Comparison of ENCODE assay signal across 36 cellular contexts in the genomic region with DNA sequence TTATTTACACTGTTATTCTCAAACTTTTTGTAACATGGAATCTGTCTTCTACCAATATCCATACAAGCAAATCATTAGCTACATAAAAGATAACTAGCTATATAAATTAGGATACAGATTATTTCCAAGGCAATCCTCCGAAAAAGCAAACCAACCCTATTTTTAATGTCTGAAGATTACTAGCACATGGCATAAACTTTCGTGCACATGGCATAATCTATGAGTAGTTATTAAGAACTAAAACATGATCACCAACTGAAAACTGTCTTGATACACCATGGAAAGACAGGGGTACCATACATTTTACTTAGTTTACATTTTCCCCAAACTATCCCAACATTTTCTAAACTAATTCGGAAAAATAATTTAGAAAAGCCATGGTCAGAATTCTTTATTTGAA. TPM values are rescaled to one million over a fixed set of nuclear protein-coding genes. Genes with fewer than 3 reads are reported as not detected.
"Had no signal": no experiment of that assay in that cellular context is flagged by ENCODE, and none has a peak within 500 bp of the region (broad histone marks: within the 10 kb centered on the region; RNA-seq: fewer than 3 reads in every experiment).

No MANE protein-coding gene starts in this region.

- H3K36me3 ChIP-seq: MG63 had no signal

- H3K27me3 ChIP-seq: MG63 had no signal

- H3K9me3 ChIP-seq: MG63 had no signal

- H3K4me3 ChIP-seq: MG63 had no signal

- DNase-seq: Karpas-422, Kasumi-1, MG63, MM.1S, MV-4-11, NCI-H1048, NCI-H1092, NCI-H1092 treated with DMSO at 0.1 percent for 48 hours, NCI-H1105, NCI-H1105 treated with DMSO at 0.1 percent for 48 hours, NCI-H1417, NCI-H1417 treated with DMSO at 0.1 percent for 48 hours, NCI-H1436, NCI-H1436 treated with DMSO at 0.1 percent for 48 hours, NCI-H146, NCI-H1694, NCI-H1694 treated with DMSO at 0.1 percent for 48 hours, NCI-H187, NCI-H187 treated with DMSO at 0.1 percent for 48 hours, NCI-H1930, NCI-H2029, NCI-H2029 treated with DMSO at 0.1 percent for 48 hours, NCI-H2081, NCI-H2081 treated with DMSO at 0.1 percent for 48 hours, NCI-H2107, NCI-H2171, NCI-H2171 treated with DMSO at 0.1 percent for 48 hours, NCI-H2227 treated with DMSO at 0.1 percent for 48 hours, NCI-H226, NCI-H345, NCI-H446, NCI-H446 treated with DMSO at 0.1 percent for 48 hours, NCI-H510A, NCI-H510A treated with DMSO at 0.1 percent for 48 hours, NCI-H524 had no signal

RNA-seq across cellular contexts. Expression of gene CYP39A1, which starts 54.4 kb away (rescaled TPM):
- total RNA-seq: LHCN-M2 had no signal
